ENCODE assay signal across 1 cellular context in the genomic region with DNA sequence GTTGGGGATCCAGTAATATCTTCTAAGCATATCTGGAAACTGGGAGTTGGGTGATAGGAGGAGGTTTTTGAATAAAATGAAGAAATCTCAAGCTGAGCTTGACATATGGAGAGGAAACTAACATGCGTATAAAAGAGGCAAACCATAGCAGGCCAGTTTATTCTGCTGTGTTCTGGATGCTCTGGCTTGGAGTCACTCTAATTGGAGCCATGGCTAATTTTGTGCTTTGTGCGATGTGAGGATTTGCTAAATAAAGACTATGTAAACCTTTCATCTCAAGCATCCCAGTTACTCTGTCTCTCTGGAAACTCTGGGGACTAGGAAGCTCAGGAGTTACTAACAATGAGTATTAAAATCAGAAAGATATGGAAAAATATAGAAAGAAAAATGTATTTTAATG.
TF ChIP-seq lines count a peak whose summit lies in the region.

No MANE protein-coding gene starts in this region.

TF ChIP-seq in GM23338, 12 proteins besides CTCF, POLR2A, EP300 and RAD21 (continued from another document):
- TF ChIP-seq NANOG (IDR thresholded peaks at IDR 0.05; ENCODE audit: borderline replicate concordance) (no peak), EZH2 (IDR thresholded peaks at IDR 0.05; ENCODE audit: low read depth, unreplicated experiment) (no peak)
